Comparison of ENCODE assay signal across 2 cellular contexts in genomic region chr16:750454-750853, GRCh38.
TF ChIP-seq lines count a peak whose summit lies in the region.

No MANE protein-coding gene starts in this region.

TF ChIP-seq in IMR-90, 13 proteins besides CTCF, POLR2A, EP300 and RAD21:
- no peak for TF ChIP-seq RCOR1 (IDR thresholded peaks at IDR 0.05; ENCODE audit: insufficient replicate concordance, low read length)
- no peak for TF ChIP-seq SMC3 (IDR thresholded peaks at IDR 0.05; ENCODE audit: low read depth, low read length)
- TF ChIP-seq NFE2L2 (IDR thresholded peaks at IDR 0.05; ENCODE audit: low read depth, low read length) = no peak
- no peak for TF ChIP-seq FOS (IDR thresholded peaks at IDR 0.05; ENCODE audit: low read depth, low read length)
- TF ChIP-seq BHLHE40 (IDR thresholded peaks at IDR 0.05; ENCODE audit: low read depth, low read length) = no peak

TF ChIP-seq in K562, 482 proteins besides CTCF, POLR2A, EP300 and RAD21:
- TF ChIP-seq ILF3 (IDR thresholded peaks at IDR 0.05; ENCODE audit: borderline replicate concordance) (no peak), SIN3A (IDR thresholded peaks at IDR 0.05; ENCODE audit: borderline replicate concordance in 2 of 2, control insufficient read depth in 1 of 2, low read depth in 2 of 2, low read length in 2 of 2) (no peak), PHTF2 (CRISPR knock-in tag; IDR thresholded peaks at IDR 0.05) (no peak), ILK (tag; IDR thresholded peaks at IDR 0.05; ENCODE audit: borderline replicate concordance, low read depth) (no peak), RBM39 (optimal IDR thresholded peaks at IDR 0.05; ENCODE audit: low read depth, low read length) (no peak), NCOA2 (IDR thresholded peaks at IDR 0.05; ENCODE audit: partially characterized antibody in 2 of 2) (no peak), KLF10 (CRISPR knock-in tag; IDR thresholded peaks at IDR 0.05) (no peak)
- TF ChIP-seq, protein P1, sequence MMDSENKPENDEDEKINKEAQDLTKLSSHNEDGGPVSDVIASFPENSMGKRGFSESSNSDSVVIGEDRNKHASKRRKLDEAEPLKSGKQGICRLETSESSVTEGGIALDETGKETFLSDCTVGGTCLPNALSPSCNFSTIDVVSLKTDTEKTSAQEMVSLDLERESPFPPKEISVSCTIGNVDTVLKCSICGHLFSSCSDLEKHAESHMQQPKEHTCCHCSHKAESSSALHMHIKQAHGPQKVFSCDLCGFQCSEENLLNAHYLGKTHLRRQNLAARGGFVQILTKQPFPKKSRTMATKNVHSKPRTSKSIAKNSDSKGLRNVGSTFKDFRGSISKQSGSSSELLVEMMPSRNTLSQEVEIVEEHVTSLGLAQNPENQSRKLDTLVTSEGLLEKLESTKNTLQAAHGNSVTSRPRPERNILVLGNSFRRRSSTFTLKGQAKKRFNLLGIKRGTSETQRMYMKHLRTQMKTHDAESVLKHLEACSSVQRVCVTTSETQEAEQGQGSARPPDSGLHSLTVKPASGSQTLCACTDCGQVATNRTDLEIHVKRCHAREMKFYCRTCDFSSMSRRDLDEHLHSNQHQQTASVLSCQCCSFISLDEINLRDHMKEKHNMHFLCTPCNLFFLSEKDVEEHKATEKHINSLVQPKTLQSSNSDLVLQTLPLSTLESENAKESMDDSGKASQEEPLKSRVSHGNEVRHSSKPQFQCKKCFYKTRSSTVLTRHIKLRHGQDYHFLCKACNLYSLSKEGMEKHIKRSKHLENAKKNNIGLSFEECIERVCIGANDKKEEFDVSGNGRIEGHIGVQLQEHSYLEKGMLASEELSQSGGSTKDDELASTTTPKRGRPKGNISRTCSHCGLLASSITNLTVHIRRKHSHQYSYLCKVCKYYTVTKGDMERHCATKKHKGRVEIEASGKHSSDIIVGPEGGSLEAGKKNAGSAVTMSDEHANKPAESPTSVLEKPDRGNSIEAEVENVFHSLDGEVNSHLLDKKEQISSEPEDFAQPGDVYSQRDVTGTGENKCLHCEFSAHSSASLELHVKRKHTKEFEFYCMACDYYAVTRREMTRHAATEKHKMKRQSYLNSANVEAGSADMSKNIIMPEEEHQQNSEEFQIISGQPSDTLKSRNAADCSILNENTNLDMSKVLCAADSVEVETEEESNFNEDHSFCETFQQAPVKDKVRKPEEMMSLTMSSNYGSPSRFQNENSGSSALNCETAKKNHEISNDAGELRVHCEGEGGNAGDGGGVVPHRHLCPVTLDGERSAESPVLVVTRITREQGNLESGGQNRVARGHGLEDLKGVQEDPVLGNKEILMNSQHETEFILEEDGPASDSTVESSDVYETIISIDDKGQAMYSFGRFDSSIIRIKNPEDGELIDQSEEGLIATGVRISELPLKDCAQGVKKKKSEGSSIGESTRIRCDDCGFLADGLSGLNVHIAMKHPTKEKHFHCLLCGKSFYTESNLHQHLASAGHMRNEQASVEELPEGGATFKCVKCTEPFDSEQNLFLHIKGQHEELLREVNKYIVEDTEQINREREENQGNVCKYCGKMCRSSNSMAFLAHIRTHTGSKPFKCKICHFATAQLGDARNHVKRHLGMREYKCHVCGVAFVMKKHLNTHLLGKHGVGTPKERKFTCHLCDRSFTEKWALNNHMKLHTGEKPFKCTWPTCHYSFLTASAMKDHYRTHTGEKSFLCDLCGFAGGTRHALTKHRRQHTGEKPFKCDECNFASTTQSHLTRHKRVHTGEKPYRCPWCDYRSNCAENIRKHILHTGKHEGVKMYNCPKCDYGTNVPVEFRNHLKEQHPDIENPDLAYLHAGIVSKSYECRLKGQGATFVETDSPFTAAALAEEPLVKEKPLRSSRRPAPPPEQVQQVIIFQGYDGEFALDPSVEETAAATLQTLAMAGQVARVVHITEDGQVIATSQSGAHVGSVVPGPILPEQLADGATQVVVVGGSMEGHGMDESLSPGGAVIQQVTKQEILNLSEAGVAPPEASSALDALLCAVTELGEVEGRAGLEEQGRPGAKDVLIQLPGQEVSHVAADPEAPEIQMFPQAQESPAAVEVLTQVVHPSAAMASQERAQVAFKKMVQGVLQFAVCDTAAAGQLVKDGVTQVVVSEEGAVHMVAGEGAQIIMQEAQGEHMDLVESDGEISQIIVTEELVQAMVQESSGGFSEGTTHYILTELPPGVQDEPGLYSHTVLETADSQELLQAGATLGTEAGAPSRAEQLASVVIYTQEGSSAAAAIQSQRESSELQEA (IDR thresholded peaks at IDR 0.05; ENCODE audit: low read depth) = no peak
- TF ChIP-seq, protein P2, sequence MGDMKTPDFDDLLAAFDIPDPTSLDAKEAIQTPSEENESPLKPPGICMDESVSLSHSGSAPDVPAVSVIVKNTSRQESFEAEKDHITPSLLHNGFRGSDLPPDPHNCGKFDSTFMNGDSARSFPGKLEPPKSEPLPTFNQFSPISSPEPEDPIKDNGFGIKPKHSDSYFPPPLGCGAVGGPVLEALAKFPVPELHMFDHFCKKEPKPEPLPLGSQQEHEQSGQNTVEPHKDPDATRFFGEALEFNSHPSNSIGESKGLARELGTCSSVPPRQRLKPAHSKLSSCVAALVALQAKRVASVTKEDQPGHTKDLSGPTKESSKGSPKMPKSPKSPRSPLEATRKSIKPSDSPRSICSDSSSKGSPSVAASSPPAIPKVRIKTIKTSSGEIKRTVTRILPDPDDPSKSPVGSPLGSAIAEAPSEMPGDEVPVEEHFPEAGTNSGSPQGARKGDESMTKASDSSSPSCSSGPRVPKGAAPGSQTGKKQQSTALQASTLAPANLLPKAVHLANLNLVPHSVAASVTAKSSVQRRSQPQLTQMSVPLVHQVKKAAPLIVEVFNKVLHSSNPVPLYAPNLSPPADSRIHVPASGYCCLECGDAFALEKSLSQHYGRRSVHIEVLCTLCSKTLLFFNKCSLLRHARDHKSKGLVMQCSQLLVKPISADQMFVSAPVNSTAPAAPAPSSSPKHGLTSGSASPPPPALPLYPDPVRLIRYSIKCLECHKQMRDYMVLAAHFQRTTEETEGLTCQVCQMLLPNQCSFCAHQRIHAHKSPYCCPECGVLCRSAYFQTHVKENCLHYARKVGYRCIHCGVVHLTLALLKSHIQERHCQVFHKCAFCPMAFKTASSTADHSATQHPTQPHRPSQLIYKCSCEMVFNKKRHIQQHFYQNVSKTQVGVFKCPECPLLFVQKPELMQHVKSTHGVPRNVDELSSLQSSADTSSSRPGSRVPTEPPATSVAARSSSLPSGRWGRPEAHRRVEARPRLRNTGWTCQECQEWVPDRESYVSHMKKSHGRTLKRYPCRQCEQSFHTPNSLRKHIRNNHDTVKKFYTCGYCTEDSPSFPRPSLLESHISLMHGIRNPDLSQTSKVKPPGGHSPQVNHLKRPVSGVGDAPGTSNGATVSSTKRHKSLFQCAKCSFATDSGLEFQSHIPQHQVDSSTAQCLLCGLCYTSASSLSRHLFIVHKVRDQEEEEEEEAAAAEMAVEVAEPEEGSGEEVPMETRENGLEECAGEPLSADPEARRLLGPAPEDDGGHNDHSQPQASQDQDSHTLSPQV (IDR thresholded peaks at IDR 0.05) = no peak
